In the genomic region with DNA sequence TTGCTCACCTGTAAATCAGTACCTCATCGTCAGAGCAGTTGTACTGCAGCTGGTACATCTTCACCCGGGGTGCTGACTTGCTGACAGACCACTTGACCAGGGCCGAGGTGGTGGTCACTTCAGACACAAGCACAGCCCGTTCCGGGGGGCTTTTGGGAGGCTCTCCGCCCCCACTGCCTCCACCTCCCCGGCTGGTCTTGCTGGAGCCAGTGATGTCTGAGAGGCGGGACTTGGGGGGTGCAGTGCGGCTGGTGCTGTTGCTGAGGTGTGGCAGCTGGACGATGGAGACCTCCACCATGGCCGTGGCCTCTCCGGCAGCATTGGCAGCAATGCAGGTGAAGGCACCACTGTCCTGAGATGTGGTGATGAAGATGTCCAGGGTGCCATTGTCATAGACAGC, we compare ENCODE assay signal across 9 cellular contexts.
"Had no signal": no experiment of that assay in that cellular context is flagged by ENCODE, and none has a peak within 500 bp of the region (broad histone marks: within the 10 kb centered on the region; RNA-seq: fewer than 3 reads in every experiment).

No MANE protein-coding gene starts in this region.

- H3K4me1 ChIP-seq: HAP-1 had no signal

- H3K4me3 Mint-ChIP-seq: GM23338, H9, HFFc6 had no signal

- DNase-seq: GM23248, GOT3, H7, H9, HCEC 1CT, HFFc6 had no signal

- ATAC-seq: GM23338, HCT116 had no signal

- H3K4me1 Mint-ChIP-seq: GM23338, H9 had no signal

- H3K9me3 ChIP-seq: HAP-1 had no signal

- H2AFZ ChIP-seq: GM23248, GM23338 had no signal

- H3K27ac Mint-ChIP-seq: GM23338, H9, HFFc6 had no signal

- H3K27ac ChIP-seq: GM23248 had no signal

- H3K36me3 ChIP-seq: HAP-1 had no signal

- H3K4me2 ChIP-seq: GM23338 had no signal

- H3K4me3 ChIP-seq: GM23248, GM23338, HAP-1 had no signal
